ENCODE assay signal across 22 cellular contexts in the genomic region with DNA sequence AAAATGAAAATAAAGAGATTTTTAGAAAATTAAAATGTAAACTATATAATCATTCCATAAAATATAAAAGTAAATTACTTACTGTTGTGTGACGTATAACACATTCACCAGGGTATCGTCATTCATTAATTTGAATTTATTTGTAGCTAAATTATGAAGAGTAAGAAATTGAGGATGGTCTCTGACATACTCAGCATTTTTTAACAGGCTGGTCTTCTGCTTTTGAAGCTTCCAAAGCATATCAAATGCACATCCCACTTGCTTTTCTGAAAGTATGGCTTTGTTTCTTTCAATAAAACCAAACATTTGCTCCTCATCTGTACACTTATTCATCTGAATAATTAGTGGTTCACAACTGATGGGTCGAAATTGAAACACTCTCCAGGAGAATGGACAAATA. TPM values are rescaled to one million over a fixed set of nuclear protein-coding genes. Genes with fewer than 3 reads are reported as not detected.
DNase-seq lines count a peak whose midpoint lies in the region; ATAC-seq and TF ChIP-seq lines count a peak whose summit lies in the region.
"Had no signal": no experiment of that assay in that cellular context is flagged by ENCODE, and none has a peak within 500 bp of the region (broad histone marks: within the 10 kb centered on the region; RNA-seq: fewer than 3 reads in every experiment).

No MANE protein-coding gene starts in this region.

- DNase-seq in cardiac muscle cell (ENCODE audit: low read depth in 1 of 2, low spot score in 1 of 2) (no peak), cardiac septum (ENCODE audit: low spot score) (no peak), MM.1S (peak; percentile 19), type B pancreatic cell (ENCODE audit: extremely low spot score, unreplicated experiment) (no peak), occipital lobe (lab: John Stamatoyannopoulos, UW) (no peak), nucleus accumbens (lab: John Stamatoyannopoulos, UW) (no peak)
- DNase-seq: activated CD4-positive, alpha-beta T cell treated with anti-CD3 and anti-CD28 coated beads for 4 hours; activated CD8-positive, alpha-beta memory T cell treated with anti-CD3 and anti-CD28 coated beads, Interleukin-2, amount 50 U/mL, for 4 hours; aorta; CD4-positive, alpha-beta memory T cell; H9; hypothalamus; kidney glomerular epithelial cell; natural killer cell; NCI-H1436; NCI-H748 treated with DMSO at 0.1 percent for 48 hours; stimulated activated CD4-positive, alpha-beta T cell treated with anti-CD3 and anti-CD28 coated beads, Interleukin-15, amount 100 ng/mL, for 24 hours; SW 1271; tibial artery had no signal

- H3K27ac ChIP-seq in cardiac muscle cell (no peak overlapping the region), MM.1S (ENCODE audit: low read length) (peak overlapping the region; percentile 56; the same call in 1 of the 2 replicates)
- H3K27ac ChIP-seq: tibial artery had no signal

- H3K79me2 ChIP-seq in MM.1S (ENCODE audit: low read length), result peaks cover 59% of the 10 kb centered on the region

- no peaks in the 10 kb centered on the region for H4K20me1 ChIP-seq in MM.1S (ENCODE audit: insufficient read depth, low read length)

- H3K27me3 Mint-ChIP-seq in brain (peaks cover 9% of the 10 kb centered on the region), type B pancreatic cell (no peaks in the 10 kb centered on the region)
- H3K27me3 Mint-ChIP-seq: CD4-positive, alpha-beta memory T cell had no signal

- H3K27me3 ChIP-seq in cardiac muscle cell, result no peaks in the 10 kb centered on the region
- H3K27me3 ChIP-seq in MM.1S (replicated peaks; ENCODE audit: insufficient read depth, low read length), result no peaks in the 10 kb centered on the region
- H3K27me3 ChIP-seq: tibial artery had no signal

- TF ChIP-seq CTCF in cardiac muscle cell (IDR thresholded peaks at IDR 0.05; ENCODE audit: low read depth, low read length), result no peak
- TF ChIP-seq CTCF in MM.1S (IDR thresholded peaks at IDR 0.05; ENCODE audit: low read length), result no peak
- TF ChIP-seq CTCF in brain (conservative IDR thresholded peaks at IDR 0.05), result no peak
- TF ChIP-seq CTCF in type B pancreatic cell (conservative IDR thresholded peaks at IDR 0.05), result no peak

- H3K9me2 ChIP-seq in MM.1S (replicated peaks; ENCODE audit: insufficient read depth, low read length), result no peaks in the 10 kb centered on the region

- peak overlapping the region; percentile 84 for H3K4me2 ChIP-seq in MM.1S (ENCODE audit: low read depth, low read length)

- H3K4me1 Mint-ChIP-seq in brain (peaks cover 48% of the 10 kb centered on the region), type B pancreatic cell (ENCODE audit: unreplicated experiment) (peaks cover 19% of the 10 kb centered on the region)

- H3K36me3 Mint-ChIP-seq in brain (no peaks in the 10 kb centered on the region), type B pancreatic cell (no peaks in the 10 kb centered on the region)
- H3K36me3 Mint-ChIP-seq: natural killer cell had no signal

- H3K9me3 ChIP-seq in cardiac muscle cell (ENCODE audit: low read depth) (no peaks in the 10 kb centered on the region), MM.1S (replicated peaks; ENCODE audit: insufficient read depth, low read length) (no peaks in the 10 kb centered on the region)
- H3K9me3 ChIP-seq: tibial artery had no signal

- H3K36me3 ChIP-seq in cardiac muscle cell (peaks cover 15% of the 10 kb centered on the region), MM.1S (replicated peaks; ENCODE audit: insufficient read depth, low read length) (no peaks in the 10 kb centered on the region)
- H3K36me3 ChIP-seq: tibial artery had no signal

- peaks cover 0 to 7% (median 0%) of the 10 kb centered on the region in 5 experiments for H3K9me3 Mint-ChIP-seq in brain
- no peaks in the 10 kb centered on the region for H3K9me3 Mint-ChIP-seq in type B pancreatic cell
- H3K9me3 Mint-ChIP-seq: CD4-positive, alpha-beta memory T cell; natural killer cell; stimulated activated effector memory CD8-positive, alpha-beta T cell treated with anti-CD3 and anti-CD28 coated beads, Interleukin-12 subunit alpha, Interleukin-12 subunit beta, amount 100 ng/mL, for 72 hours had no signal

- H3K4me1 ChIP-seq in cardiac muscle cell (ENCODE audit: low read depth) (peaks cover 24% of the 10 kb centered on the region), MM.1S (ENCODE audit: low read length) (peaks cover 10% of the 10 kb centered on the region)

- H2AFZ ChIP-seq in MM.1S (ENCODE audit: low read length), result no peak overlapping the region

- H3F3A ChIP-seq in MM.1S (ENCODE audit: insufficient read depth, low read length), result peaks cover 13% of the 10 kb centered on the region

- no peak for ATAC-seq in HG02884 (IDR thresholded peaks at IDR 0.05; ENCODE audit: unreplicated experiment)
- ATAC-seq: natural killer cell; stimulated activated effector memory CD8-positive, alpha-beta T cell treated with anti-CD3 and anti-CD28 coated beads, Interleukin-12 subunit alpha, Interleukin-12 subunit beta, amount 100 ng/mL, for 72 hours had no signal

- intact Hi-C loops in cardiac septum (cut with DNase I), result no loop called here

- H3K9ac ChIP-seq in MM.1S (ENCODE audit: low read length), result peak overlapping the region; percentile 60; the same call in 1 of the 2 replicates

- H3K27ac Mint-ChIP-seq in brain (no peak overlapping the region), type B pancreatic cell (no peak overlapping the region)
- H3K27ac Mint-ChIP-seq: natural killer cell; stimulated activated effector memory CD8-positive, alpha-beta T cell treated with anti-CD3 and anti-CD28 coated beads, Interleukin-12 subunit alpha, Interleukin-12 subunit beta, amount 100 ng/mL, for 72 hours had no signal

- H3K4me3 ChIP-seq in cardiac muscle cell (peak overlapping the region; percentile 49), MM.1S (ENCODE audit: low read length) (peak overlapping the region; percentile 76)
- H3K4me3 ChIP-seq: tibial artery had no signal

- H3K4me3 Mint-ChIP-seq in brain, result peak overlapping the region; percentile 38 to 82 (median 71)
- peak overlapping the region; percentile 39 for H3K4me3 Mint-ChIP-seq in type B pancreatic cell
- H3K4me3 Mint-ChIP-seq: CD4-positive, alpha-beta memory T cell; natural killer cell; stimulated activated effector memory CD8-positive, alpha-beta T cell treated with anti-CD3 and anti-CD28 coated beads, Interleukin-12 subunit alpha, Interleukin-12 subunit beta, amount 100 ng/mL, for 72 hours had no signal

RNA-seq across cellular contexts. Expression of a gene that starts 2.1 kb away (rescaled TPM):
- total RNA-seq in cardiac muscle cell (27.8 and 41.3 TPM in 2 replicates), cardiac septum (65.2 TPM), type B pancreatic cell (ENCODE audit: low replicate concordance) (35.8 and 38.8 TPM in 2 replicates), occipital lobe (81.6 TPM)
- polyA plus RNA-seq in cardiac muscle cell (61.4 and 62.4 TPM in 2 replicates), brain (ENCODE audit: insufficient read depth, low read depth, low replicate concordance) (4.3 TPM)

RNA-seq across cellular contexts. Expression of a gene that starts 12.6 kb away (rescaled TPM):
- total RNA-seq in cardiac muscle cell (17.5 and 24.7 TPM in 2 replicates), cardiac septum (40.6 TPM), type B pancreatic cell (ENCODE audit: low replicate concordance) (53.2 and 61.4 TPM in 2 replicates), occipital lobe (54.9 TPM)
- polyA plus RNA-seq in cardiac muscle cell (70.0 and 87.5 TPM in 2 replicates), brain (ENCODE audit: insufficient read depth, low read depth, low replicate concordance) (8.1 TPM)
